23 cellular contexts compared by ENCODE assay signal in the genomic region with DNA sequence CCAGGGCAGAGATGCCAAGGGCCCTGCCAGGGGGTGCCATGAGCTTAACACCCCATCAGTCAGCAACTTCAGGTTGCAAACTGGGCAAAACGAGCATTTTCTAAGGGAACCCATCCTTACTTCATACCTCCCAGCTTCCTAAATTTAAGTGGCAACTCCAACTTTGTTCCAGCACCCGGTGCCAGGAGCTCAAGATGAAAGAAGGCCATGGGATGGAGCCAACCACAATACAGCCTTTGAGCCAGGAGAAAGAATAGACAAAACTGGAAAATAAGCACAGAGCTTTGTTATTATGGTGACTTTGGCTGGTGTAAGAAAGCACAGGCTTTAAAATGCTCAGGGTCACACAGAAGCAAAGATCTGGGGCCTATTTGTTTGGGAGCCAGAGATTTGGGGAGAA.
DNase-seq lines count a peak whose midpoint lies in the region; ATAC-seq and TF ChIP-seq lines count a peak whose summit lies in the region.
"Had no signal": no experiment of that assay in that cellular context is flagged by ENCODE, and none has a peak within 500 bp of the region (broad histone marks: within the 10 kb centered on the region; RNA-seq: fewer than 3 reads in every experiment).

No MANE protein-coding gene starts in this region.

- POLR2A ChIA-PET in A673 (lab: Charles Lee; ENCODE audit: low non-redundant PET): no interaction called here

- no TSS peak for BruUV-seq in A673 (replicated peaks; lab: Mats Ljungman, UMichigan)

- H3K9me3 ChIP-seq in A673 (ENCODE audit: low read depth, low read length, poor library complexity, severe bottlenecking): peaks cover 12% of the 10 kb centered on the region

- DNase-seq in A673 (ENCODE audit: low spot score) (no peak), cerebellar cortex (ENCODE audit: low spot score) (peak; percentile 22), medulla oblongata (ENCODE audit: extremely low spot score) (peak; percentile 57), stromal cell of bone marrow (ENCODE audit: low read depth) (peak; percentile 12), HPDE6-E6E7 (ENCODE audit: extremely low spot score) (no peak), HK-2 (ENCODE audit: unreplicated experiment) (no peak)
- DNase-seq: CD4-positive, alpha-beta memory T cell; COR-L47; DMS53; H9; KBM-7; NCI-H1105 treated with DMSO at 0.1 percent for 48 hours; NCI-H146; NCI-H1930; NCI-H446 treated with DMSO at 0.1 percent for 48 hours; NCI-H526; NCI-H82; NK-92 treated with Interleukin-12 subunit alpha and Interleukin-12 subunit beta, amount 100 ng/mL, for 24 hours; PC-3 had no signal

- TF ChIP-seq CTCF in A673 (conservative IDR thresholded peaks at IDR 0.05; ENCODE audit: low read depth, low read length): no peak

- peak overlapping the region; percentile 70 for H3K27ac ChIP-seq in A673 (ENCODE audit: low read depth, low read length, poor library complexity, severe bottlenecking)
- H3K27ac ChIP-seq: SJSA1 had no signal

- CTCF ChIA-PET in A673 (lab: Charles Lee): no interaction called here

- no peak for ATAC-seq in GM18519 (IDR thresholded peaks at IDR 0.05; ENCODE audit: low FRiP score, unreplicated experiment)
- ATAC-seq: GM23338, PC-3, Right ventricle myocardium inferior had no signal

- no peaks in the 10 kb centered on the region for H3K36me3 ChIP-seq in A673 (ENCODE audit: insufficient read depth, low read length, poor library complexity, severe bottlenecking)
- H3K36me3 ChIP-seq: SJSA1 had no signal

- intact Hi-C loops in A673 (cut with micrococcal nuclease; ENCODE audit: unreplicated experiment): no loop called here

- H3K27me3 ChIP-seq in A673 (replicated peaks; ENCODE audit: insufficient read depth, low read depth, low read length, poor library complexity): no peaks in the 10 kb centered on the region
- H3K27me3 ChIP-seq: SJSA1 had no signal

- peaks cover 17% of the 10 kb centered on the region for H3K4me1 ChIP-seq in A673 (ENCODE audit: insufficient read depth, low read length, poor library complexity, severe bottlenecking)
- H3K4me1 ChIP-seq: SJSA1 had no signal

- no peak overlapping the region for H3K4me3 ChIP-seq in A673 (ENCODE audit: low read depth, low read length, poor library complexity, severe bottlenecking)
- H3K4me3 ChIP-seq: GM23338, SJSA1 had no signal

Comparison
In these comparisons a context has a peak if more than half of its experiments do, and no peak if none do; other contexts are left out.
1. DNase-seq: peak in cerebellar cortex (single experiment), medulla oblongata (single experiment) and stromal cell of bone marrow (single experiment); none in A673 (single experiment), HPDE6-E6E7 (single experiment) and HK-2 (single experiment).